8 cellular contexts compared by ENCODE assay signal in genomic region chr22:43109921-43110443, GRCh38. TPM values are rescaled to one million over a fixed set of nuclear protein-coding genes. Genes with fewer than 3 reads are reported as not detected.
DNase-seq lines count a peak whose midpoint lies in the region; ATAC-seq and TF ChIP-seq lines count a peak whose summit lies in the region.

No MANE protein-coding gene starts in this region.

- peak overlapping the region; percentile 45 to 61 for H3K4me3 ChIP-seq in tibial artery

- peaks cover 25% of the 10 kb centered on the region for H3K27me3 Mint-ChIP-seq in activated CD4-positive, alpha-beta T cell treated with anti-CD3 and anti-CD28 coated beads, Interleukin-2, amount 10 ng/mL, durations not matched to agents 7 days and 5 days
- H3K27me3 Mint-ChIP-seq in activated T-helper 17 cell treated with anti-CD3 and anti-CD28 coated beads, Interleukin-2, amount 50 U/mL, for 72 hours: no peaks in the 10 kb centered on the region

- H3K9me3 ChIP-seq in tibial artery: no peaks in the 10 kb centered on the region

- peaks cover 0 to 49% of the 10 kb centered on the region in 2 donors for H3K27me3 ChIP-seq in tibial artery

- H3K4me1 ChIP-seq in tibial artery: peaks cover 5 to 20% (median 19%) of the 10 kb centered on the region in 4 donors

- POLR2A ChIA-PET in activated CD4-positive, alpha-beta T cell treated with anti-CD3 and anti-CD28 coated beads, Interleukin-2, amount 10 ng/mL, durations not matched to agents 7 days and 5 days (lab: Charles Lee): no interaction called here

- no peak for TF ChIP-seq CTCF in tibial artery (IDR thresholded peaks at IDR 0.05)

- ATAC-seq in activated T-helper 17 cell treated with anti-CD3 and anti-CD28 coated beads, Interleukin-2, amount 50 U/mL, for 72 hours (replicated peaks): no peak
- no peak for ATAC-seq in HG03135 (IDR thresholded peaks at IDR 0.05; ENCODE audit: unreplicated experiment)

- H3K36me3 ChIP-seq in tibial artery: no peaks in the 10 kb centered on the region

- H3K9me3 Mint-ChIP-seq in activated CD4-positive, alpha-beta T cell treated with anti-CD3 and anti-CD28 coated beads, Interleukin-2, amount 10 ng/mL, durations not matched to agents 7 days and 5 days: no peaks in the 10 kb centered on the region
- H3K9me3 Mint-ChIP-seq in activated T-helper 17 cell treated with anti-CD3 and anti-CD28 coated beads, Interleukin-2, amount 50 U/mL, for 72 hours: no peaks in the 10 kb centered on the region

- no peak overlapping the region for H3K27ac Mint-ChIP-seq in activated CD4-positive, alpha-beta T cell treated with anti-CD3 and anti-CD28 coated beads, Interleukin-2, amount 10 ng/mL, durations not matched to agents 7 days and 5 days
- H3K27ac Mint-ChIP-seq in activated T-helper 17 cell treated with anti-CD3 and anti-CD28 coated beads, Interleukin-2, amount 50 U/mL, for 72 hours: no peak overlapping the region

- H3K36me3 Mint-ChIP-seq in activated CD4-positive, alpha-beta T cell treated with anti-CD3 and anti-CD28 coated beads, Interleukin-2, amount 10 ng/mL, durations not matched to agents 7 days and 5 days (ENCODE audit: low read depth): no peaks in the 10 kb centered on the region
- H3K36me3 Mint-ChIP-seq in activated T-helper 17 cell treated with anti-CD3 and anti-CD28 coated beads, Interleukin-2, amount 50 U/mL, for 72 hours (ENCODE audit: low read depth): no peaks in the 10 kb centered on the region

- peak overlapping the region; percentile 68 for H3K4me3 Mint-ChIP-seq in activated CD4-positive, alpha-beta T cell treated with anti-CD3 and anti-CD28 coated beads, Interleukin-2, amount 10 ng/mL, durations not matched to agents 7 days and 5 days
- H3K4me3 Mint-ChIP-seq in activated T-helper 17 cell treated with anti-CD3 and anti-CD28 coated beads, Interleukin-2, amount 50 U/mL, for 72 hours: peak overlapping the region; percentile 68

- peaks cover 9% of the 10 kb centered on the region for H3K4me1 Mint-ChIP-seq in activated CD4-positive, alpha-beta T cell treated with anti-CD3 and anti-CD28 coated beads, Interleukin-2, amount 10 ng/mL, durations not matched to agents 7 days and 5 days
- H3K4me1 Mint-ChIP-seq in activated T-helper 17 cell treated with anti-CD3 and anti-CD28 coated beads, Interleukin-2, amount 50 U/mL, for 72 hours: no peaks in the 10 kb centered on the region

- CTCF ChIA-PET in activated CD4-positive, alpha-beta T cell treated with anti-CD3 and anti-CD28 coated beads, Interleukin-2, amount 10 ng/mL, durations not matched to agents 7 days and 5 days (lab: Charles Lee): interaction anchor here (0.7 to 0.9 kb wide), 2 partner anchors 8 to 20 kb away, joined by 3 read pairs; no protein-coding TSS in a partner anchor

- H3K27ac ChIP-seq in tibial artery: no peak overlapping the region

- no peak for DNase-seq in activated CD4-positive, alpha-beta T cell treated with anti-CD3 and anti-CD28 coated beads, Interleukin-2, amount 10 ng/mL, durations not matched to agents 7 days and 5 days
- no peak for DNase-seq in activated CD4-positive, alpha-beta T cell treated with anti-CD3 and anti-CD28 coated beads for 4 hours
- DNase-seq in left kidney (ENCODE audit: low read depth, low spot score): peak; percentile 39
- DNase-seq in tibial artery: no peak
- DNase-seq in middle frontal gyrus (ENCODE audit: extremely low spot score, low spot score): no peak
- DNase-seq in pons (ENCODE audit: low spot score): no peak

- intact Hi-C loops in tibial artery (cut with DNase I; ENCODE audit: low total_unique reads): no loop called here

RNA-seq across cellular contexts. Expression of gene BIK, which starts 0.6 kb away (rescaled TPM):
- total RNA-seq in activated CD4-positive, alpha-beta T cell treated with anti-CD3 and anti-CD28 coated beads, Interleukin-2, amount 10 ng/mL, durations not matched to agents 7 days and 5 days: 1 to 10 TPM; 1.4 to 1.9 TPM
- total RNA-seq in activated T-helper 17 cell treated with anti-CD3 and anti-CD28 coated beads, Interleukin-2, amount 50 U/mL, for 72 hours: 1 to 10 TPM; 1.9 to 4.0 TPM

RNA-seq across cellular contexts. Expression of gene TTLL1, which starts 20.8 kb away (rescaled TPM):
- 1 to 10 TPM; 9.0 to 9.3 TPM for total RNA-seq in activated CD4-positive, alpha-beta T cell treated with anti-CD3 and anti-CD28 coated beads, Interleukin-2, amount 10 ng/mL, durations not matched to agents 7 days and 5 days
- total RNA-seq in activated T-helper 17 cell treated with anti-CD3 and anti-CD28 coated beads, Interleukin-2, amount 50 U/mL, for 72 hours: 1 to 10 TPM; 2.9 to 4.1 TPM

RNA-seq across cellular contexts. Expression of gene MCAT, which starts 33.2 kb away (rescaled TPM):
- 10 to 100 TPM in 1 of 2 experiments, 1 to 10 TPM in 1; 9.5 to 10.4 TPM for total RNA-seq in activated CD4-positive, alpha-beta T cell treated with anti-CD3 and anti-CD28 coated beads, Interleukin-2, amount 10 ng/mL, durations not matched to agents 7 days and 5 days
- 10 to 100 TPM in 1 of 2 donors, 1 to 10 TPM in 1; 7.3 to 18.2 TPM for total RNA-seq in activated T-helper 17 cell treated with anti-CD3 and anti-CD28 coated beads, Interleukin-2, amount 50 U/mL, for 72 hours

RNA-seq across cellular contexts. Expression of gene TSPO, which starts 41.4 kb away (rescaled TPM):
- 100 to 1,000 TPM in 1 of 2 experiments, 10 to 100 TPM in 1; 90.9 to 122 TPM for total RNA-seq in activated CD4-positive, alpha-beta T cell treated with anti-CD3 and anti-CD28 coated beads, Interleukin-2, amount 10 ng/mL, durations not matched to agents 7 days and 5 days
- total RNA-seq in activated T-helper 17 cell treated with anti-CD3 and anti-CD28 coated beads, Interleukin-2, amount 50 U/mL, for 72 hours: 100 to 1,000 TPM; 127 to 199 TPM
